1 cellular context compared by ENCODE assay signal in genomic region chr19:14562660-14563589, GRCh38.
TF ChIP-seq lines count a peak whose summit lies in the region.

No MANE protein-coding gene starts in this region.

TF ChIP-seq in GM23338, 12 proteins besides CTCF, POLR2A, EP300 and RAD21 (continued from another document):
- TF ChIP-seq REST (IDR thresholded peaks at IDR 0.05; ENCODE audit: unreplicated experiment) (no peak), NANOG (IDR thresholded peaks at IDR 0.05; ENCODE audit: borderline replicate concordance) (no peak), EZH2 (IDR thresholded peaks at IDR 0.05; ENCODE audit: low read depth, unreplicated experiment) (no peak)
